In genomic region chr12:128076188-128076587, GRCh38 we compare ENCODE assay signal across 15 cellular contexts.
A peak's percentile ranks its signal among the peaks of the same experiment; 100 is the strongest.
DNase-seq lines count a peak whose midpoint lies in the region; ATAC-seq, FAIRE-seq and TF ChIP-seq lines count a peak whose summit lies in the region.
"Had no signal": no experiment of that assay in that cellular context is flagged by ENCODE, and none has a peak within 500 bp of the region (broad histone marks: within the 10 kb centered on the region; RNA-seq: fewer than 3 reads in every experiment).

No MANE protein-coding gene starts in this region.

- intact Hi-C loops in kidney (cut with DNase I) = no loop called here

- no peak for TF ChIP-seq CTCF in kidney (IDR thresholded peaks at IDR 0.05; ENCODE audit: borderline replicate concordance, extremely low read depth, insufficient read depth)

- no peak overlapping the region for H3K9ac ChIP-seq in kidney (ENCODE audit: low read length in 2 of 2)

- ATAC-seq in GM19035 (IDR thresholded peaks at IDR 0.05; ENCODE audit: unreplicated experiment) = no peak
- ATAC-seq: HepG2 had no signal

- H3K4me3 ChIP-seq in kidney (ENCODE audit: low read length in 2 of 2) = no peak overlapping the region
- H3K4me3 ChIP-seq: ovary had no signal

- no peak overlapping the region for H3K27ac ChIP-seq in kidney (ENCODE audit: low read depth in 2 of 2, low read length in 2 of 2)
- H3K27ac ChIP-seq: ovary had no signal

- peaks cover 0 to 3% of the 10 kb centered on the region in 2 donors for H3K9me3 ChIP-seq in kidney (ENCODE audit: control insufficient read depth in 1 of 2, low read length in 2 of 2)
- H3K9me3 ChIP-seq: ovary had no signal

- H3K36me3 ChIP-seq in kidney (ENCODE audit: control insufficient read depth in 1 of 2, insufficient read depth in 2 of 2, low read length in 2 of 2) = no peaks in the 10 kb centered on the region
- H3K36me3 ChIP-seq: ovary had no signal

- no peaks in the 10 kb centered on the region for H3K4me1 ChIP-seq in kidney (ENCODE audit: control insufficient read depth in 1 of 2, insufficient read depth in 1 of 2, low read depth in 1 of 2, low read length in 2 of 2)

- no peak for FAIRE-seq in HTR-8/SVneo (lab: Jason Lieb, UNC)
- FAIRE-seq in kidney (lab: Jason Lieb, UNC) = no peak
- FAIRE-seq: HepG2 had no signal

- DNase-seq in AG08395 (ENCODE audit: low spot score) (peak; percentile 90), HTR-8/SVneo (ENCODE audit: insufficient read length, low spot score) (peak; percentile 65), astrocyte of the hippocampus (ENCODE audit: low read depth, low spot score) (peak; percentile 68), kidney glomerular epithelial cell (lab: John Stamatoyannopoulos, UW) (peak; percentile 69), kidney (no peak), NCI-H526 treated with DMSO at 0.1 percent for 48 hours (lab: John Stamatoyannopoulos, UW) (no peak), SK-N-DZ (ENCODE audit: low spot score) (no peak)
- DNase-seq: activated effector memory CD4-positive, alpha-beta T cell treated with anti-CD3 and anti-CD28 coated beads, Interleukin-2, amount 50 U/mL, for 16 hours; DND-41; NCI-H1417 treated with DMSO at 0.1 percent for 48 hours; NCI-H510A treated with DMSO at 0.1 percent for 48 hours; ovary; stimulated activated CD8-positive, alpha-beta memory T cell treated with anti-CD3 and anti-CD28 coated beads, Interleukin-4, amount 100 ng/mL, for 48 hours had no signal

Comparison
In these comparisons a context has a peak if more than half of its experiments do, and no peak if none do; other contexts are left out.
1. DNase-seq: peak in AG08395 (single experiment), HTR-8/SVneo (single experiment), astrocyte of the hippocampus (single experiment) and kidney glomerular epithelial cell (single experiment); none in kidney (single experiment), NCI-H526 treated with DMSO at 0.1 percent for 48 hours (single experiment) and SK-N-DZ (single experiment).